In the genomic region with DNA sequence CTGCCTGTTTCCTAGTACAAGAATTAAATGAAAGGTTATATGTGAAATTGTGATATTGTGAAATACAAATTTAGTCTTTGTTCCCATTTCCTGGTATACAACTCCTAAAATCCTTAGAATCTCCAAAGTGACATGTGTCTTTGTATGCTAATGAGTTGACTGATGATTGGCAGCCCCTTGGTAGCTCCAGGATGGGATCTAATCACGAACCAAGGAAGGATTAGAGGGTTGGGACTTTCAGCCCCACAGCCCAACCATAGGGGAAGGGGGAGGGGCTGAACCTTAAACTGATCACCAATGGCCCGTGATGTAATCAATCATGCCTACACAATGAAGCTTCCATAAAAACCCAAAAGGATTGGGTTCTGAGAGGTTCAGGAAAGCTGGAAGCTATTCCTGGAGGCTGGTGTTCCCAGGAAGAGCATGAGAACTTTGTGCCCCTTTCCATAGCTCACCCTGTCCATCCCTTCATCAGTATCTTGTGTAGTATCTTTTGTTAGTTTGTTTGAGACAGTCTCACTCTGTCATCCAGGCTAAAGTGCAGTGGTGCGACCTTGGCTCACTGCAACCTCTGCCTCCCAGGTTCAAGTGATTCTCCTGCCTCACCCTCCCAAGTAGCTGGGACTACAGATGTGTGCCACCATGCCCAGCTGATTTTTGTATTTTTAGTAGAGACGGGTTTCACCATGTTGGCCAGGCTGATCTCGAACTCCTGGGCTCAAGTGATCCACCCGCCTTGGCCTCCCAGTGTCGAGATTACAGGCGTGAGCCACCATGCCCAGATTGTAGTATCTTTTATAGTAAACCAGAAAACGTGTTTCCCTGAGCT, we compare ENCODE assay signal across 8 cellular contexts. TPM values are rescaled to one million over a fixed set of nuclear protein-coding genes. Genes with fewer than 3 reads are reported as not detected.
DNase-seq lines count a peak whose midpoint lies in the region; ATAC-seq and TF ChIP-seq lines count a peak whose summit lies in the region.
"Not testable (repeated sequence)": the region's sequence is repeated elsewhere in the genome, so short reads cannot be mapped to it uniquely, and the experiment has no call there.

No MANE protein-coding gene starts in this region.

- H3K36me3 Mint-ChIP-seq in CD8-positive, alpha-beta T cell, result peaks cover 38% of the 10 kb centered on the region
- H3K36me3 Mint-ChIP-seq in activated naive CD4-positive, alpha-beta T cell treated with anti-CD3 and anti-CD28 coated beads, Interleukin-2, amount 50 U/mL, for 24 hours, result peaks cover 16% of the 10 kb centered on the region

- ATAC-seq in CD8-positive, alpha-beta T cell; RWPE2 (ENCODE audit: low read depth); heart right ventricle: not testable (repeated sequence)

- H3K9me3 Mint-ChIP-seq in CD8-positive, alpha-beta T cell; activated naive CD4-positive, alpha-beta T cell treated with anti-CD3 and anti-CD28 coated beads, Interleukin-2, amount 50 U/mL, for 24 hours: not testable (repeated sequence)

- H3K27ac Mint-ChIP-seq in CD8-positive, alpha-beta T cell, result peak overlapping the region; percentile 76
- H3K27ac Mint-ChIP-seq in activated naive CD4-positive, alpha-beta T cell treated with anti-CD3 and anti-CD28 coated beads, Interleukin-2, amount 50 U/mL, for 24 hours, result peak overlapping the region; percentile 68

- H3K4me1 ChIP-seq in CD8-positive, alpha-beta T cell (ENCODE audit: insufficient read depth, low read length), result peaks cover 11% of the 10 kb centered on the region
- H3K4me1 ChIP-seq in RWPE2 (ENCODE audit: insufficient read depth, poor library complexity, severe bottlenecking) (peaks cover 29% of the 10 kb centered on the region), heart right ventricle (peaks cover 3 to 98% (median 41%) of the 10 kb centered on the region in 9 donors), skeletal muscle tissue (ENCODE audit: control insufficient read depth in 3 of 3, insufficient read depth in 3 of 3, low read length in 3 of 3) (peaks cover 16 to 33% (median 26%) of the 10 kb centered on the region in 3 donors), tibial artery (peaks cover 0 to 50% (median 27%) of the 10 kb centered on the region in 4 donors)
- not testable (repeated sequence) for H3K4me1 ChIP-seq in mucosa of rectum (ENCODE audit: control insufficient read depth in 2 of 2, insufficient read depth in 2 of 2, low read length in 2 of 2)

- H3K27me3 Mint-ChIP-seq in CD8-positive, alpha-beta T cell (ENCODE audit: low read depth); activated naive CD4-positive, alpha-beta T cell treated with anti-CD3 and anti-CD28 coated beads, Interleukin-2, amount 50 U/mL, for 24 hours: not testable (repeated sequence)

- H3K4me3 ChIP-seq in CD8-positive, alpha-beta T cell (ENCODE audit: low read depth, low read length); RWPE2 (ENCODE audit: severe bottlenecking); heart right ventricle; mucosa of rectum (ENCODE audit: low read length in 2 of 2); skeletal muscle tissue (ENCODE audit: low read length in 3 of 3): not testable (repeated sequence)
- peak overlapping the region in 1 of 2 donors; percentile 12 for H3K4me3 ChIP-seq in tibial artery

- H3K9ac ChIP-seq in mucosa of rectum (ENCODE audit: low read depth in 1 of 2, low read length in 2 of 2); skeletal muscle tissue (ENCODE audit: low read depth in 1 of 3, low read length in 3 of 3): not testable (repeated sequence)

- not testable (repeated sequence) for H3K27ac ChIP-seq in CD8-positive, alpha-beta T cell (ENCODE audit: low read depth, low read length)
- peak overlapping the region; percentile 54 for H3K27ac ChIP-seq in RWPE2 (ENCODE audit: poor library complexity, severe bottlenecking)
- peak overlapping the region; percentile 2 for H3K27ac ChIP-seq in cingulate gyrus (ENCODE audit: low read depth, low read length)
- peak overlapping the region in 9 of 10 donors; percentile 6 to 90 (median 77) for H3K27ac ChIP-seq in heart right ventricle
- peak overlapping the region; percentile 54 to 56 for H3K27ac ChIP-seq in mucosa of rectum (ENCODE audit: low read depth in 2 of 2, low read length in 2 of 2)
- peak overlapping the region; percentile 75 for H3K27ac ChIP-seq in skeletal muscle tissue (ENCODE audit: low read depth, low read length)
- H3K27ac ChIP-seq in tibial artery, result peak overlapping the region; percentile 74 to 76

- peaks cover 57% of the 10 kb centered on the region for H3K4me1 Mint-ChIP-seq in CD8-positive, alpha-beta T cell (ENCODE audit: low read depth)
- peaks cover 72% of the 10 kb centered on the region for H3K4me1 Mint-ChIP-seq in activated naive CD4-positive, alpha-beta T cell treated with anti-CD3 and anti-CD28 coated beads, Interleukin-2, amount 50 U/mL, for 24 hours

- TF ChIP-seq CTCF in CD8-positive, alpha-beta T cell (IDR thresholded peaks at IDR 0.05); RWPE2 (IDR thresholded peaks at IDR 0.05; ENCODE audit: poor library complexity, severe bottlenecking); heart right ventricle (IDR thresholded peaks at IDR 0.05); tibial artery (IDR thresholded peaks at IDR 0.05): not testable (repeated sequence)

- CTCF ChIA-PET in CD8-positive, alpha-beta T cell (lab: Charles Lee), result interaction anchor here (0.6 kb wide), 1 partner anchor 147 kb away, joined by 5 read pairs; no protein-coding TSS in a partner anchor

- POLR2A ChIA-PET in CD8-positive, alpha-beta T cell (lab: Charles Lee), result interaction anchor here (2.1 kb wide), 1 partner anchor 20 kb away, joined by 9 read pairs; no protein-coding TSS in a partner anchor

- not testable (repeated sequence) for H3K36me3 ChIP-seq in CD8-positive, alpha-beta T cell (ENCODE audit: insufficient read depth, low read length); RWPE2 (ENCODE audit: low read depth); heart right ventricle; mucosa of rectum (ENCODE audit: control insufficient read depth in 2 of 2, insufficient read depth in 2 of 2, low read length in 2 of 2); skeletal muscle tissue (ENCODE audit: control insufficient read depth in 3 of 3, insufficient read depth in 3 of 3, low read length in 3 of 3); tibial artery

- DNase-seq in CD8-positive, alpha-beta T cell; RWPE2 (ENCODE audit: low spot score); heart right ventricle; tibial artery: not testable (repeated sequence)

- intact Hi-C loops in CD8-positive, alpha-beta T cell (cut with DNase I, micrococcal nuclease); tibial artery (cut with DNase I; ENCODE audit: low total_unique reads): not testable (repeated sequence)
- intact Hi-C loops in heart right ventricle (cut with DNase I), result loop anchor here in 2 of 10 donors (5.0 to 10.0 kb wide), 3 partner anchors 42 to 269 kb away; a partner anchor contains a TSS

- not testable (repeated sequence) for H3K9me3 ChIP-seq in CD8-positive, alpha-beta T cell (ENCODE audit: low read length); RWPE2 (ENCODE audit: severe bottlenecking); heart right ventricle; mucosa of rectum (ENCODE audit: control insufficient read depth in 2 of 2, low read length in 2 of 2); skeletal muscle tissue (ENCODE audit: control insufficient read depth in 3 of 3, low read length in 3 of 3); tibial artery

- WGBS in heart right ventricle, 2 donors, result 86 to 91% methylated on average over 9 of the region's 9 CpGs

- H3K27me3 ChIP-seq in CD8-positive, alpha-beta T cell (ENCODE audit: insufficient read depth, low read length); RWPE2 (ENCODE audit: insufficient read depth, poor library complexity, severe bottlenecking); heart right ventricle; mucosa of rectum (ENCODE audit: control insufficient read depth in 2 of 2, insufficient read depth in 2 of 2, low read length in 2 of 2); skeletal muscle tissue (ENCODE audit: control insufficient read depth in 3 of 3, insufficient read depth in 3 of 3, low read length in 3 of 3); tibial artery: not testable (repeated sequence)

- not testable (repeated sequence) for H3K4me3 Mint-ChIP-seq in CD8-positive, alpha-beta T cell; activated naive CD4-positive, alpha-beta T cell treated with anti-CD3 and anti-CD28 coated beads, Interleukin-2, amount 50 U/mL, for 24 hours

RNA-seq across cellular contexts. Expression of a gene that starts 31.9 kb away (rescaled TPM):
- 10 to 100 TPM; 34.4 to 38.8 TPM for total RNA-seq in CD8-positive, alpha-beta T cell
- total RNA-seq in heart right ventricle (100 to 1,000 TPM; 164 to 218 (median 194) TPM), skeletal muscle tissue (91.3 TPM)
- 100 to 1,000 TPM; 134 to 271 TPM for polyA plus RNA-seq in heart right ventricle

RNA-seq across cellular contexts. Expression of a gene that starts 40.7 kb away (rescaled TPM):
- total RNA-seq in CD8-positive, alpha-beta T cell, result 10 to 100 TPM; 91.1 to 92.9 TPM
- total RNA-seq in heart right ventricle, result 10 to 100 TPM; 11.8 to 31.1 (median 29.3) TPM
- 1 to 10 TPM; 1.5 to 7.2 TPM for polyA plus RNA-seq in heart right ventricle
- total RNA-seq in skeletal muscle tissue, result 12.0 TPM

RNA-seq across cellular contexts. Expression of a gene that starts 56.2 kb away (rescaled TPM):
- 10 to 100 TPM; 12.0 to 12.7 TPM for total RNA-seq in CD8-positive, alpha-beta T cell
- total RNA-seq in heart right ventricle (10 to 100 TPM; 23.2 to 33.7 (median 28.9) TPM), skeletal muscle tissue (11.5 TPM)
- polyA plus RNA-seq in heart right ventricle, result 10 to 100 TPM; 29.0 to 84.9 TPM
